1 cellular context compared by ENCODE assay signal in the genomic region with DNA sequence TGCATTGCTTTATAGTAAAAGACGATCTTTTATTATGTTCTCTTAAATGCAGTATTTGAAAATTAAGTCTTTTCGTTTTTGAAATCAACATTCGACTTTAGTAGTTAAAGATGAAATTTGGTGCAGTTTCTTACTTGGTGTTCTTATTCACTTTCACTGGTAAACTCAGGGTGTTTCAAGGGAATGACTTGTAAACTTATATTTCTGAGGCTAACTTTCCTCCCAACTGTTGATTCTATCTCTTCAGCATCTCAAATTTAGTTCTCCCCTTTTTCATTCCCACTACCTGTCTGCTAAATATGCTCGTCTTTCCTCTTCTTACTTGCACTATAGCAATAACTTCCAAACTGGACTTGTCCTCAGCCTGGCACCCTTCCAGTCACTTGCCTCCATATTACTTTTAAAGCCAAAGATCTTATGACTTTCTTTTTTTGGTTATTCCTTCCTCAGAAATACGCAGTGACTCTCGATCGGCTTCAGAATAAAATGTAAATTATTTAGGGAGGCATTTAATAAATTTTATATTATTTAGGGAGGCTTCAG.
TF ChIP-seq lines count a peak whose summit lies in the region.

No MANE protein-coding gene starts in this region.

TF ChIP-seq in A549, 52 proteins besides CTCF, POLR2A, EP300 and RAD21 (continued from another document):
- TF ChIP-seq, protein P1, sequence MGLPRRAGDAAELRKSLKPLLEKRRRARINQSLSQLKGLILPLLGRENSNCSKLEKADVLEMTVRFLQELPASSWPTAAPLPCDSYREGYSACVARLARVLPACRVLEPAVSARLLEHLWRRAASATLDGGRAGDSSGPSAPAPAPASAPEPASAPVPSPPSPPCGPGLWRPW (IDR thresholded peaks at IDR 0.05), result no peak
